ENCODE assay signal across 23 cellular contexts in genomic region chr19:27744926-27745844, GRCh38.
DNase-seq lines count a peak whose midpoint lies in the region; ATAC-seq and TF ChIP-seq lines count a peak whose summit lies in the region.
"Had no signal": no experiment of that assay in that cellular context is flagged by ENCODE, and none has a peak within 500 bp of the region (broad histone marks: within the 10 kb centered on the region; RNA-seq: fewer than 3 reads in every experiment).

No MANE protein-coding gene starts in this region.

- DNase-seq in activated naive CD4-positive, alpha-beta T cell treated with anti-CD3 and anti-CD28 coated beads, Interleukin-2, amount 10 ng/mL, durations not matched to agents 7 days and 5 days: no peak
- DNase-seq in activated naive CD4-positive, alpha-beta T cell (lab: John Stamatoyannopoulos, UW): no peak
- peak; percentile 64 for DNase-seq in esophagus muscularis mucosa (ENCODE audit: extremely low spot score)
- DNase-seq in midbrain (lab: John Stamatoyannopoulos, UW): peak; percentile 7
- DNase-seq in neural progenitor cell (ENCODE audit: low spot score): no peak
- no peak for DNase-seq in HuH-7 (ENCODE audit: low spot score)
- DNase-seq in activated CD8-positive, alpha-beta T cell treated with anti-CD3 and anti-CD28 coated beads for 36 hours: no peak
- no peak for DNase-seq in activated naive CD8-positive, alpha-beta T cell treated with anti-CD3 and anti-CD28 coated beads for 36 hours
- DNase-seq: activated CD4-positive, CD25-positive, alpha-beta regulatory T cell treated with anti-CD3 and anti-CD28 coated beads, Interleukin-2, amount 50 U/mL, for 72 hours; activated naive CD8-positive, alpha-beta T cell treated with anti-CD3 and anti-CD28 coated beads, Interleukin-2, amount 50 U/mL, for 24 hours; BE2C; COR-L47; dermis blood vessel endothelial cell; DND-41; Karpas-422; mesenchymal stem cell; NCI-H1048; NCI-H2029; posterior cingulate gyrus; stimulated activated CD4-positive, alpha-beta T cell treated with anti-CD3 and anti-CD28 coated beads, Interleukin-4, amount 100 ng/mL, for 4 hours; SW 1271 had no signal

- peak overlapping the region; percentile 24 for H3K27ac Mint-ChIP-seq in activated naive CD4-positive, alpha-beta T cell treated with anti-CD3 and anti-CD28 coated beads, Interleukin-2, amount 10 ng/mL, durations not matched to agents 7 days and 5 days
- no peak overlapping the region for H3K27ac Mint-ChIP-seq in neural progenitor cell
- no peak overlapping the region for H3K27ac Mint-ChIP-seq in activated CD8-positive, alpha-beta T cell treated with anti-CD3 and anti-CD28 coated beads for 36 hours
- no peak overlapping the region for H3K27ac Mint-ChIP-seq in activated naive CD8-positive, alpha-beta T cell treated with anti-CD3 and anti-CD28 coated beads for 36 hours
- H3K27ac Mint-ChIP-seq: activated naive CD8-positive, alpha-beta T cell treated with anti-CD3 and anti-CD28 coated beads, Interleukin-2, amount 50 U/mL, for 24 hours; nephron had no signal

- no peak for TF ChIP-seq POLR2A in esophagus muscularis mucosa (IDR thresholded peaks at IDR 0.05; ENCODE audit: low read depth)

- H3K79me2 ChIP-seq in neural progenitor cell (ENCODE audit: low read depth): no peaks in the 10 kb centered on the region

- intact Hi-C loops in esophagus muscularis mucosa (cut with DNase I): no loop called here
- intact Hi-C loops in activated CD8-positive, alpha-beta T cell treated with anti-CD3 and anti-CD28 coated beads for 36 hours (cut with micrococcal nuclease): no loop called here

- H3K36me3 ChIP-seq in esophagus muscularis mucosa: peaks cover 4 to 27% (median 8%) of the 10 kb centered on the region in 4 donors
- no peaks in the 10 kb centered on the region for H3K36me3 ChIP-seq in neural progenitor cell
- H3K36me3 ChIP-seq: BE2C had no signal

- no peak overlapping the region for H2AFZ ChIP-seq in neural progenitor cell (replicated peaks)

- H3K4me2 ChIP-seq in neural progenitor cell: no peak overlapping the region
- H3K4me2 ChIP-seq: smooth muscle cell had no signal

- no peaks in the 10 kb centered on the region for H3F3A ChIP-seq in neural progenitor cell (ENCODE audit: low read depth)

- no peak overlapping the region for H3K27ac ChIP-seq in esophagus muscularis mucosa (replicated peaks in 1 of 4)
- no peak overlapping the region for H3K27ac ChIP-seq in neural progenitor cell

- H3K4me3 ChIP-seq in esophagus muscularis mucosa (no peak overlapping the region), neural progenitor cell (no peak overlapping the region)
- H3K4me3 ChIP-seq: smooth muscle cell had no signal

- H3K9me3 Mint-ChIP-seq in activated naive CD4-positive, alpha-beta T cell treated with anti-CD3 and anti-CD28 coated beads, Interleukin-2, amount 10 ng/mL, durations not matched to agents 7 days and 5 days: peaks cover 38% of the 10 kb centered on the region
- peaks cover 2% of the 10 kb centered on the region for H3K9me3 Mint-ChIP-seq in neural progenitor cell
- H3K9me3 Mint-ChIP-seq in activated CD8-positive, alpha-beta T cell treated with anti-CD3 and anti-CD28 coated beads for 36 hours: peaks cover 15% of the 10 kb centered on the region
- peaks cover 24% of the 10 kb centered on the region for H3K9me3 Mint-ChIP-seq in activated naive CD8-positive, alpha-beta T cell treated with anti-CD3 and anti-CD28 coated beads for 36 hours

- H3K36me3 Mint-ChIP-seq in activated naive CD4-positive, alpha-beta T cell treated with anti-CD3 and anti-CD28 coated beads, Interleukin-2, amount 10 ng/mL, durations not matched to agents 7 days and 5 days: no peaks in the 10 kb centered on the region
- peaks cover 8% of the 10 kb centered on the region for H3K36me3 Mint-ChIP-seq in neural progenitor cell
- peaks cover 19% of the 10 kb centered on the region for H3K36me3 Mint-ChIP-seq in activated CD8-positive, alpha-beta T cell treated with anti-CD3 and anti-CD28 coated beads for 36 hours (ENCODE audit: low read depth)
- peaks cover 24% of the 10 kb centered on the region for H3K36me3 Mint-ChIP-seq in activated naive CD8-positive, alpha-beta T cell treated with anti-CD3 and anti-CD28 coated beads for 36 hours

- CTCF ChIA-PET in activated naive CD4-positive, alpha-beta T cell treated with anti-CD3 and anti-CD28 coated beads, Interleukin-2, amount 10 ng/mL, durations not matched to agents 7 days and 5 days (lab: Charles Lee): no interaction called here
- CTCF ChIA-PET in activated CD8-positive, alpha-beta T cell treated with anti-CD3 and anti-CD28 coated beads for 36 hours (lab: Charles Lee): no interaction called here

- H3K27me3 ChIP-seq in esophagus muscularis mucosa: no peaks in the 10 kb centered on the region
- peaks cover 20% of the 10 kb centered on the region for H3K27me3 ChIP-seq in neural progenitor cell
- H3K27me3 ChIP-seq: BE2C had no signal

- POLR2A ChIA-PET in activated CD8-positive, alpha-beta T cell treated with anti-CD3 and anti-CD28 coated beads for 36 hours (lab: Charles Lee): no interaction called here

- no peak for ATAC-seq in activated CD8-positive, alpha-beta T cell treated with anti-CD3 and anti-CD28 coated beads for 36 hours
- ATAC-seq: activated naive CD8-positive, alpha-beta T cell treated with anti-CD3 and anti-CD28 coated beads, Interleukin-2, amount 50 U/mL, for 24 hours had no signal

- TF ChIP-seq CTCF in esophagus muscularis mucosa (IDR thresholded peaks at IDR 0.05) (no peak), neural progenitor cell (IDR thresholded peaks at IDR 0.05) (no peak)
- no peak for TF ChIP-seq CTCF in activated CD8-positive, alpha-beta T cell treated with anti-CD3 and anti-CD28 coated beads for 36 hours (IDR thresholded peaks at IDR 0.05)

- 76% methylated on average over 9 of the region's 10 CpGs for WGBS in esophagus muscularis mucosa

- no peak overlapping the region for H3K9ac ChIP-seq in neural progenitor cell

- H4K20me1 ChIP-seq in neural progenitor cell (ENCODE audit: low read depth): no peaks in the 10 kb centered on the region

- H3K4me3 Mint-ChIP-seq in activated naive CD4-positive, alpha-beta T cell treated with anti-CD3 and anti-CD28 coated beads, Interleukin-2, amount 10 ng/mL, durations not matched to agents 7 days and 5 days: no peak overlapping the region
- no peak overlapping the region for H3K4me3 Mint-ChIP-seq in neural progenitor cell
- H3K4me3 Mint-ChIP-seq in activated CD8-positive, alpha-beta T cell treated with anti-CD3 and anti-CD28 coated beads for 36 hours: no peak overlapping the region
- H3K4me3 Mint-ChIP-seq in activated naive CD8-positive, alpha-beta T cell treated with anti-CD3 and anti-CD28 coated beads for 36 hours: no peak overlapping the region
- H3K4me3 Mint-ChIP-seq: activated naive CD8-positive, alpha-beta T cell treated with anti-CD3 and anti-CD28 coated beads, Interleukin-2, amount 50 U/mL, for 24 hours; nephron had no signal

- TF ChIP-seq EP300 in esophagus muscularis mucosa (IDR thresholded peaks at IDR 0.05): no peak

- H3K27me3 Mint-ChIP-seq in activated naive CD4-positive, alpha-beta T cell treated with anti-CD3 and anti-CD28 coated beads, Interleukin-2, amount 10 ng/mL, durations not matched to agents 7 days and 5 days: no peaks in the 10 kb centered on the region
- peaks cover 4% of the 10 kb centered on the region for H3K27me3 Mint-ChIP-seq in neural progenitor cell (ENCODE audit: insufficient read depth, low read depth)
- no peaks in the 10 kb centered on the region for H3K27me3 Mint-ChIP-seq in activated CD8-positive, alpha-beta T cell treated with anti-CD3 and anti-CD28 coated beads for 36 hours
- no peaks in the 10 kb centered on the region for H3K27me3 Mint-ChIP-seq in activated naive CD8-positive, alpha-beta T cell treated with anti-CD3 and anti-CD28 coated beads for 36 hours
- H3K27me3 Mint-ChIP-seq: activated naive CD8-positive, alpha-beta T cell treated with anti-CD3 and anti-CD28 coated beads, Interleukin-2, amount 50 U/mL, for 24 hours had no signal

- H3K4me1 Mint-ChIP-seq in activated naive CD4-positive, alpha-beta T cell treated with anti-CD3 and anti-CD28 coated beads, Interleukin-2, amount 10 ng/mL, durations not matched to agents 7 days and 5 days: no peaks in the 10 kb centered on the region
- H3K4me1 Mint-ChIP-seq in neural progenitor cell: peaks cover under 1% of the 10 kb centered on the region
- H3K4me1 Mint-ChIP-seq in activated CD8-positive, alpha-beta T cell treated with anti-CD3 and anti-CD28 coated beads for 36 hours (ENCODE audit: low read depth): peaks cover 2% of the 10 kb centered on the region
- no peaks in the 10 kb centered on the region for H3K4me1 Mint-ChIP-seq in activated naive CD8-positive, alpha-beta T cell treated with anti-CD3 and anti-CD28 coated beads for 36 hours
- H3K4me1 Mint-ChIP-seq: activated naive CD8-positive, alpha-beta T cell treated with anti-CD3 and anti-CD28 coated beads, Interleukin-2, amount 50 U/mL, for 24 hours; nephron had no signal

- H3K9me3 ChIP-seq in esophagus muscularis mucosa (no peaks in the 10 kb centered on the region), neural progenitor cell (ENCODE audit: low read depth) (no peaks in the 10 kb centered on the region)
- H3K9me3 ChIP-seq: BE2C had no signal

- H3K4me1 ChIP-seq in esophagus muscularis mucosa (peaks cover 8 to 21% (median 11%) of the 10 kb centered on the region in 4 donors), neural progenitor cell (peaks cover 4% of the 10 kb centered on the region)
- H3K4me1 ChIP-seq: BE2C had no signal

Comparison
In these comparisons a context has a peak if more than half of its experiments do, and no peak if none do; other contexts are left out.
1. DNase-seq: peak in esophagus muscularis mucosa (single experiment) and midbrain (single experiment); none in activated naive CD4-positive, alpha-beta T cell treated with anti-CD3 and anti-CD28 coated beads, Interleukin-2, amount 10 ng/mL, durations not matched to agents 7 days and 5 days (single experiment), activated naive CD4-positive, alpha-beta T cell (0 of 4), neural progenitor cell (single experiment), HuH-7 (single experiment), activated CD8-positive, alpha-beta T cell treated with anti-CD3 and anti-CD28 coated beads for 36 hours (single experiment) and activated naive CD8-positive, alpha-beta T cell treated with anti-CD3 and anti-CD28 coated beads for 36 hours (single experiment).